1 cellular context compared by ENCODE assay signal in genomic region chr10:119652361-119652760, GRCh38.
TF ChIP-seq lines count a peak whose summit lies in the region.

No MANE protein-coding gene starts in this region.

TF ChIP-seq in H1, 55 proteins besides CTCF, POLR2A, EP300 and RAD21 (continued from another document):
- TF ChIP-seq TAF7 (optimal IDR thresholded peaks at IDR 0.05; ENCODE audit: borderline replicate concordance, low read depth, low read length) (no peak), USF2 (IDR thresholded peaks at IDR 0.05; ENCODE audit: low read length) (no peak), SUZ12 (IDR thresholded peaks at IDR 0.05; ENCODE audit: low read length) (no peak), ZNF274 (IDR thresholded peaks at IDR 0.05; ENCODE audit: borderline replicate concordance, extremely low read depth, low read length) (no peak), POU5F1 (IDR thresholded peaks at IDR 0.05; ENCODE audit: low read depth, low read length) (no peak), CTBP2 (IDR thresholded peaks at IDR 0.05; ENCODE audit: borderline replicate concordance, insufficient read depth, insufficient read length, low read length) (no peak), JUN (IDR thresholded peaks at IDR 0.05; ENCODE audit: low read depth, low read length) (no peak), CHD1 (IDR thresholded peaks at IDR 0.05; ENCODE audit: low read depth, low read length) (no peak), CEBPB (IDR thresholded peaks at IDR 0.05; ENCODE audit: low read depth, low read length) (no peak), TEAD4 (IDR thresholded peaks at IDR 0.05; ENCODE audit: low read depth, low read length) (no peak), SRF (IDR thresholded peaks at IDR 0.05; ENCODE audit: low read depth, low read length) (no peak)
